15 cellular contexts compared by ENCODE assay signal in genomic region chr1:217495249-217495648, GRCh38.
DNase-seq lines count a peak whose midpoint lies in the region; ATAC-seq, FAIRE-seq and TF ChIP-seq lines count a peak whose summit lies in the region.
"Had no signal": no experiment of that assay in that cellular context is flagged by ENCODE, and none has a peak within 500 bp of the region (broad histone marks: within the 10 kb centered on the region; RNA-seq: fewer than 3 reads in every experiment).

No MANE protein-coding gene starts in this region.

- H3K4me1 Mint-ChIP-seq in type B pancreatic cell (ENCODE audit: unreplicated experiment) = no peaks in the 10 kb centered on the region

- ATAC-seq in GM19328 (IDR thresholded peaks at IDR 0.05; ENCODE audit: unreplicated experiment) (peak; percentile 97), HG02763 (IDR thresholded peaks at IDR 0.05; ENCODE audit: unreplicated experiment) (peak; percentile 86), HG03469 (IDR thresholded peaks at IDR 0.05; ENCODE audit: unreplicated experiment) (peak; percentile 95), left lobe of liver (no peak)
- ATAC-seq: left lung, pancreas had no signal

- no peak overlapping the region for H3K4me3 Mint-ChIP-seq in type B pancreatic cell

- DNase-seq in GM12891 (ENCODE audit: insufficient read length, low spot score) (peak; percentile 1), SK-N-DZ (ENCODE audit: low spot score) (no peak), left lobe of liver (ENCODE audit: low spot score) (no peak), NCI-H526 treated with DMSO at 0.1 percent for 48 hours (lab: John Stamatoyannopoulos, UW) (no peak), type B pancreatic cell (ENCODE audit: extremely low spot score, unreplicated experiment) (no peak)
- DNase-seq: activated T-cell treated with anti-CD3 and anti-CD28 coated beads, Interleukin-2, amount 50 U/mL, for 1 hour; cerebellar nuclear complex; left lung; pancreas; stimulated activated CD4-positive, alpha-beta T cell treated with anti-CD3 and anti-CD28 coated beads, Interleukin-4, amount 100 ng/mL, for 4 hours; T-helper 9 cell; thyroid gland had no signal

- no peaks in the 10 kb centered on the region for H3K9me3 Mint-ChIP-seq in type B pancreatic cell

- H3K27ac Mint-ChIP-seq in type B pancreatic cell = no peak overlapping the region

- no peaks in the 10 kb centered on the region for H3K27me3 Mint-ChIP-seq in type B pancreatic cell

- TF ChIP-seq CTCF in type B pancreatic cell (conservative IDR thresholded peaks at IDR 0.05) = no peak

- TF ChIP-seq POLR2A in GM12891 (IDR thresholded peaks at IDR 0.05; ENCODE audit: low read depth, low read length) = no peak

- FAIRE-seq in GM12891 (lab: Jason Lieb, UNC) = no peak
- FAIRE-seq: pancreas had no signal

- peaks cover 6% of the 10 kb centered on the region for H3K36me3 Mint-ChIP-seq in type B pancreatic cell

TF ChIP-seq in GM12891, 5 proteins besides CTCF, POLR2A, EP300 and RAD21:
- TF ChIP-seq SPI1 (IDR thresholded peaks at IDR 0.05; ENCODE audit: low read depth, low read length) (0 out of 2 replicates have a peak, but pooled peaks have one; percentile 10), TAF1 (IDR thresholded peaks at IDR 0.05; ENCODE audit: low read depth, low read length) (no peak), PAX5 (IDR thresholded peaks at IDR 0.05; ENCODE audit: insufficient read depth, low read length, severe bottlenecking) (peak; percentile 45)
TF ChIP-seq in GM12891: peak in this region for 2.
